Comparison of ENCODE assay signal across 8 cellular contexts in the genomic region with DNA sequence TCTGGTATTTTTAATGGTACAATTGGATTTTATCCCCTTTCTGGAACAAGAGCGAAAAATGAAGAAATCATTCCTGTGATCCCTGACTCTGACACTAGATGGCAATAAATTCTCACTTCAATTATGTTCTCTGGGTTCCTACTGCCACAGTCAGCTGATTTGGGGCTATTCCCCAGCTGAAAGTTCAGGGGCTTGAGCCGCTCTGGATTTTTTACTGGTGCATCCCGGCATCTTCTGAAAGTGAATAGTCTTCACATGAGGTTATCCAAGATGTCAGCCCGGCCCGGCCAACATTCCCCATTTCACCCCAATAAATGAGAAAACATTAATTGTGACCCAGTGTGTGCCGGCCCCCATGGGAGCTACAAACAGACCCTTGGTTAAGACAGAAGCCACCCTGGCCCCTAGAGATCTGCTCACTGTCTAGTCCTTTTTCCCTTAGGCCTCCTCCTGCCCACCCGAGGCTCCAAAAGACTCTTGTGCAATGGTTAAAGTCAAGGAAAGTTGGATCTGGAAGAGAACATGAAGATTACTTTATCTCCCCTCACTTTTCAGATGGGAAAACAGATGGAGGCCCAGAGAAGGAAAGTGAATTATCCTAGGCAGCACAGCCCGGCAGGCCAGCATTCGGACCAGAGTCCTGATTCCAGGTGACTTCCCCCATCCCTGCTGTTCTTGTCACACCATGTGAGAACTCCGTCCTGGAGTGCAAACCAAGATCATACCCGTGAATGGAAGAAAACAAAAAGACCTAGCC. TPM values are rescaled to one million over a fixed set of nuclear protein-coding genes. Genes with fewer than 3 reads are reported as not detected.
DNase-seq lines count a peak whose midpoint lies in the region; ATAC-seq, FAIRE-seq and TF ChIP-seq lines count a peak whose summit lies in the region.

No MANE protein-coding gene starts in this region.

- no peak overlapping the region for H3K4me3 ChIP-seq in choroid plexus epithelial cell (ENCODE audit: low read depth, low read length)
- H3K4me3 ChIP-seq in HepG2 (replicated peaks in 1 of 3; ENCODE audit: insufficient read depth in 1 of 3, low read depth in 2 of 3, low read length in 3 of 3), result no peak overlapping the region; a peak in 1 of 6 replicates
- H3K4me3 ChIP-seq in upper lobe of left lung, result no peak overlapping the region

- peaks cover 2 to 16% of the 10 kb centered on the region in 2 experiments; a peak in 3 of 5 replicates for H3K27me3 ChIP-seq in HepG2 (ENCODE audit: control insufficient read depth in 1 of 2, insufficient read depth in 2 of 2, low read length in 2 of 2)
- H3K27me3 ChIP-seq in upper lobe of left lung, result no peaks in the 10 kb centered on the region

- POLR2A ChIA-PET in HepG2 (lab: Yijun Ruan, JAX), result interaction anchor here (0.6 to 2.9 kb wide), 5 partner anchors 53 to 131 kb away, joined by 3 to 17 read pairs (median 3); a partner anchor contains a TSS

- H3K4me1 ChIP-seq in HepG2 (ENCODE audit: insufficient read depth, low read length) (peaks cover 11% of the 10 kb centered on the region), upper lobe of left lung (peaks cover 2 to 13% (median 10%) of the 10 kb centered on the region in 4 donors)

- in situ Hi-C loops in HepG2 (cut with HindIII; ENCODE audit: extremely low pct_ligation_motif_present, low pct_unique_long_range_greater_than_20kb), result loop anchor here (5.0 to 10.0 kb wide), 3 partner anchors 55 to 802 kb away; no protein-coding TSS in a partner anchor

- CTCF ChIA-PET in HepG2 (lab: Yijun Ruan, JAX; ENCODE audit: low intra/inter-chr PET ratio, low total read pairs), result interaction anchor here (0.6 to 2.5 kb wide), 6 partner anchors 53 to 806 kb away, joined by 4 to 40 read pairs (median 8); a partner anchor contains a TSS

- intact Hi-C loops in HepG2 (cut with micrococcal nuclease; ENCODE audit: unreplicated experiment), result loop anchor here (1.0 to 5.0 kb wide), 4 partner anchors 16 to 695 kb away; no protein-coding TSS in a partner anchor

- H3K9ac ChIP-seq in HepG2 (ENCODE audit: insufficient read depth, low read depth, low read length), result no peak overlapping the region

- TF ChIP-seq CTCF in choroid plexus epithelial cell (conservative IDR thresholded peaks at IDR 0.05; ENCODE audit: low read depth, low read length), result peak; percentile 69
- peak; percentile 83 for TF ChIP-seq CTCF in HepG2 (CRISPR knock-in tag; IDR thresholded peaks at IDR 0.05)
- peak; percentile 66 to 87 (median 80) for TF ChIP-seq CTCF in upper lobe of left lung (IDR thresholded peaks at IDR 0.05)

- peak; percentile 53 for ATAC-seq in HepG2
- ATAC-seq in upper lobe of left lung (ENCODE audit: low FRiP score in 2 of 2), result peak; percentile 64 to 84
- ATAC-seq in GM18868 (IDR thresholded peaks at IDR 0.05; ENCODE audit: unreplicated experiment), result no peak

- H2AFZ ChIP-seq in HepG2 (ENCODE audit: low read length), result no peak overlapping the region

- H3K36me3 ChIP-seq in HepG2 (replicated peaks in 1 of 2; ENCODE audit: control insufficient read depth in 1 of 2, insufficient read depth in 2 of 2, low read length in 2 of 2) (no peaks in the 10 kb centered on the region), upper lobe of left lung (no peaks in the 10 kb centered on the region)

- H3K4me2 ChIP-seq in HepG2 (ENCODE audit: low read depth, low read length), result peak overlapping the region; percentile 43; the same call in 1 of the 2 replicates

- FAIRE-seq in HepG2 (lab: Jason Lieb, UNC), result peak; percentile 62

- TF ChIP-seq RAD21 in HepG2 (CRISPR knock-in tag; IDR thresholded peaks at IDR 0.05), result peak; percentile 78

- H3K9me3 ChIP-seq in HepG2 (ENCODE audit: low read length), result no peaks in the 10 kb centered on the region
- H3K9me3 ChIP-seq in upper lobe of left lung, result no peaks in the 10 kb centered on the region

- no peak for TF ChIP-seq POLR2A in HepG2 (IDR thresholded peaks at IDR 0.05; ENCODE audit: insufficient read depth in 1 of 2, low read depth in 2 of 2, low read length in 2 of 2)
- no peak for TF ChIP-seq POLR2A in upper lobe of left lung (IDR thresholded peaks at IDR 0.05)

- H3K27ac ChIP-seq in HepG2 (ENCODE audit: extremely low read length, insufficient read depth, low read length), result no peak overlapping the region
- peak overlapping the region; percentile 64 to 88 (median 74) for H3K27ac ChIP-seq in upper lobe of left lung

- TF ChIP-seq EP300 in HepG2 (IDR thresholded peaks at IDR 0.05; ENCODE audit: low read depth in 2 of 2, low read length in 2 of 2) (no peak), HepG2 (CRISPR knock-in tag; IDR thresholded peaks at IDR 0.05; ENCODE audit: borderline replicate concordance) (no peak), upper lobe of left lung (IDR thresholded peaks at IDR 0.05) (peak in 1 of 4 donors; percentile 2)

- WGBS in HepG2 (ENCODE audit: low lambda C conversion rate), result 36% methylated on average over 11 of the region's 11 CpGs
- 45 to 46% methylated on average over 11 of the region's 11 CpGs for WGBS in upper lobe of left lung, 2 donors

- DNase-seq in activated gamma-delta T cell treated with Interleukin-2 at 50 U/mL for 16 hours (peak; percentile 11), activated gamma-delta T cell (lab: John Stamatoyannopoulos, UW) (no peak), LHCN-M2 (ENCODE audit: low read depth) (peak; percentile 55), RKO (ENCODE audit: low spot score) (peak; percentile 66), choroid plexus epithelial cell (ENCODE audit: low read depth) (peak; percentile 72), HepG2 (ENCODE audit: low spot score) (peak; percentile 55), upper lobe of left lung (peak in 1 of 2 donors; percentile 53)

- no peaks in the 10 kb centered on the region for H3K79me2 ChIP-seq in HepG2 (ENCODE audit: insufficient read depth, low read length)

- no peaks in the 10 kb centered on the region for H4K20me1 ChIP-seq in HepG2 (ENCODE audit: insufficient read depth, low read length)

- BruUV-seq in HepG2 (replicated peaks; lab: Mats Ljungman, UMichigan), result no TSS peak

TF ChIP-seq in HepG2, 621 proteins besides CTCF, POLR2A, EP300 and RAD21 (continues in another document):
- TF ChIP-seq SMC3 (IDR thresholded peaks at IDR 0.05; ENCODE audit: low read length), result peak; percentile 88
- peak; percentile 91 for TF ChIP-seq STAG1 (CRISPR knock-in tag; IDR thresholded peaks at IDR 0.05)
- TF ChIP-seq ZKSCAN1 (IDR thresholded peaks at IDR 0.05; ENCODE audit: low read length), result no peak
- TF ChIP-seq, protein P1, sequence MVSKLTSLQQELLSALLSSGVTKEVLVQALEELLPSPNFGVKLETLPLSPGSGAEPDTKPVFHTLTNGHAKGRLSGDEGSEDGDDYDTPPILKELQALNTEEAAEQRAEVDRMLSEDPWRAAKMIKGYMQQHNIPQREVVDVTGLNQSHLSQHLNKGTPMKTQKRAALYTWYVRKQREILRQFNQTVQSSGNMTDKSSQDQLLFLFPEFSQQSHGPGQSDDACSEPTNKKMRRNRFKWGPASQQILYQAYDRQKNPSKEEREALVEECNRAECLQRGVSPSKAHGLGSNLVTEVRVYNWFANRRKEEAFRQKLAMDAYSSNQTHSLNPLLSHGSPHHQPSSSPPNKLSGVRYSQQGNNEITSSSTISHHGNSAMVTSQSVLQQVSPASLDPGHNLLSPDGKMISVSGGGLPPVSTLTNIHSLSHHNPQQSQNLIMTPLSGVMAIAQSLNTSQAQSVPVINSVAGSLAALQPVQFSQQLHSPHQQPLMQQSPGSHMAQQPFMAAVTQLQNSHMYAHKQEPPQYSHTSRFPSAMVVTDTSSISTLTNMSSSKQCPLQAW (CRISPR knock-in tag; IDR thresholded peaks at IDR 0.05), result peak; percentile 35; the same call in 1 of the 2 replicates
- 0 out of 2 replicates have a peak, but pooled peaks have one; percentile 22 for TF ChIP-seq ZNF607 (CRISPR knock-in tag; IDR thresholded peaks at IDR 0.05; ENCODE audit: borderline replicate concordance)
- no peak for TF ChIP-seq ZNF678 (CRISPR knock-in tag; IDR thresholded peaks at IDR 0.05)
- TF ChIP-seq ELF3 (CRISPR knock-in tag; IDR thresholded peaks at IDR 0.05), result 0 out of 2 replicates have a peak, but pooled peaks have one; percentile 12

RNA-seq across cellular contexts. Expression of a gene that starts 20.8 kb away (rescaled TPM):
- 177 and 193 TPM in 2 replicates for total RNA-seq in LHCN-M2 (2014; rRNA removed)
- 202 TPM for polyA plus RNA-seq in LHCN-M2 (2012)
- 37.3 and 70.2 TPM in 2 replicates for total RNA-seq in HepG2 (2016; rRNA removed; fragmentation: Illumina TruSeq; extraction: Trizol)
- total RNA-seq in HepG2 (2016; cell fraction: cytosol; rRNA removed; fragmentation: Illumina TruSeq; extraction: Trizol; ENCODE audit: low read depth), result 3.7 and 3.9 TPM in 2 replicates
- total RNA-seq in HepG2 (2016; cell fraction: insoluble cytoplasmic fraction; rRNA removed; fragmentation: Illumina TruSeq; extraction: Trizol), result 34.6 and 68.5 TPM in 2 replicates
- 14.7 and 15.5 TPM in 2 replicates for total RNA-seq in HepG2 (2016; cell fraction: membrane; rRNA removed; fragmentation: Illumina TruSeq; extraction: Trizol)
- total RNA-seq in HepG2 (2016; cell fraction: nucleus; rRNA removed; fragmentation: Illumina TruSeq; extraction: Trizol), result 67.9 and 80.5 TPM in 2 replicates
- polyA plus RNA-seq in HepG2 (2011; rRNA removed), result 39.2 and 45.4 TPM in 2 replicates
- 30.8 and 37.4 TPM in 2 replicates for polyA plus RNA-seq in HepG2 (2011; cell fraction: cytosol; rRNA removed)
- polyA plus RNA-seq in HepG2 (2011; cell fraction: nucleus; rRNA removed), result 17.5 and 20.0 TPM in 2 replicates
- 76.8 and 81.5 TPM in 2 replicates for polyA plus RNA-seq in HepG2 (2012)
- 4.9 and 5.3 TPM in 2 replicates for polyA plus RNA-seq in HepG2 (2016; cell fraction: cytosol; fragmentation: Illumina TruSeq; extraction: Trizol; ENCODE audit: low read depth)
- polyA plus RNA-seq in HepG2 (2016; cell fraction: insoluble cytoplasmic fraction; fragmentation: Illumina TruSeq; extraction: Trizol; ENCODE audit: low read depth), result 44.7 and 53.0 TPM in 2 replicates
- polyA plus RNA-seq in HepG2 (2016; cell fraction: membrane; fragmentation: Illumina TruSeq; extraction: Trizol; ENCODE audit: low read depth), result 13.7 and 14.8 TPM in 2 replicates
- 125 and 131 TPM in 2 replicates for polyA plus RNA-seq in HepG2 (2016; cell fraction: nucleus; fragmentation: Illumina TruSeq; extraction: Trizol; ENCODE audit: insufficient read depth, low read depth)
- 17.1 and 29.8 TPM in 2 replicates for polyA minus RNA-seq in HepG2 (2011; rRNA and poly(A)+ RNA removed; ENCODE audit: low replicate concordance)
- polyA minus RNA-seq in HepG2 (2011; cell fraction: cytosol; rRNA and poly(A)+ RNA removed), result 29.4 and 33.1 TPM in 2 replicates
- polyA minus RNA-seq in HepG2 (2011; cell fraction: nucleus; rRNA and poly(A)+ RNA removed), result 11.7 and 15.9 TPM in 2 replicates
- total RNA-seq in upper lobe of left lung, result 10 to 100 TPM; 16.8 to 70.8 (median 44.5) TPM
